9 cellular contexts compared by ENCODE assay signal in genomic region chr9:114097613-114098020, GRCh38. TPM values are rescaled to one million over a fixed set of nuclear protein-coding genes. Genes with fewer than 3 reads are reported as not detected.
DNase-seq lines count a peak whose midpoint lies in the region; ATAC-seq and TF ChIP-seq lines count a peak whose summit lies in the region.
"Had no signal": no experiment of that assay in that cellular context is flagged by ENCODE, and none has a peak within 500 bp of the region (broad histone marks: within the 10 kb centered on the region; RNA-seq: fewer than 3 reads in every experiment).

No MANE protein-coding gene starts in this region.

- TF ChIP-seq CTCF in AG04449 (IDR thresholded peaks at IDR 0.05; ENCODE audit: insufficient read depth, low read length, missing control alignments) (no peak), HFF-Myc (IDR thresholded peaks at IDR 0.05; ENCODE audit: low read depth, low read length, missing control alignments) (no peak)

- H3K27me3 ChIP-seq in naive thymus-derived CD4-positive, alpha-beta T cell (ENCODE audit: control insufficient read depth in 2 of 2, insufficient read depth in 2 of 2, low read length in 2 of 2): peaks cover 0 to 8% of the 10 kb centered on the region in 2 donors

- no peaks in the 10 kb centered on the region for H3K4me1 ChIP-seq in naive thymus-derived CD4-positive, alpha-beta T cell (ENCODE audit: control insufficient read depth in 2 of 2, insufficient read depth in 2 of 2, low read length in 2 of 2)

- DNase-seq in AG04449 (ENCODE audit: low read depth, low spot score) (no peak), HFF-Myc (ENCODE audit: extremely low read depth, low read depth) (no peak), dermis blood vessel endothelial cell (peak; percentile 69), inferior parietal cortex (ENCODE audit: extremely low spot score) (no peak)
- DNase-seq in naive thymus-derived CD4-positive, alpha-beta T cell: no peak

- CTCF ChIA-PET in AG04449 (lab: Yijun Ruan, JAX): interaction anchor here (1.4 to 10.5 kb wide), 5 partner anchors 10 to 194 kb away, joined by 4 to 118 read pairs (median 19); no protein-coding TSS in a partner anchor
- CTCF ChIA-PET in naive thymus-derived CD4-positive, alpha-beta T cell (lab: Charles Lee): interaction anchor here (0.6 kb wide), 1 partner anchor 1320 kb away, joined by 3 read pairs; no protein-coding TSS in a partner anchor

- intact Hi-C loops in naive thymus-derived CD4-positive, alpha-beta T cell (cut with micrococcal nuclease): no loop called here

- H3K36me3 ChIP-seq in naive thymus-derived CD4-positive, alpha-beta T cell (ENCODE audit: control insufficient read depth in 2 of 3, insufficient read depth in 3 of 3, low read length in 3 of 3): no peaks in the 10 kb centered on the region

- no peak overlapping the region for H3K27ac Mint-ChIP-seq in naive thymus-derived CD4-positive, alpha-beta T cell

- ATAC-seq in naive thymus-derived CD4-positive, alpha-beta T cell: no peak
- ATAC-seq in HG03097 (IDR thresholded peaks at IDR 0.05; ENCODE audit: low FRiP score, unreplicated experiment) (no peak), HG03039 (IDR thresholded peaks at IDR 0.05; ENCODE audit: unreplicated experiment) (no peak), GM21423 (IDR thresholded peaks at IDR 0.05; ENCODE audit: unreplicated experiment) (no peak)

- H3K9me3 ChIP-seq in naive thymus-derived CD4-positive, alpha-beta T cell (ENCODE audit: control insufficient read depth in 2 of 3, low read length in 3 of 3): peaks cover 0 to 4% (median 0%) of the 10 kb centered on the region in 3 experiments

- H3K9me3 Mint-ChIP-seq in naive thymus-derived CD4-positive, alpha-beta T cell: peaks cover 0 to 15% (median 6%) of the 10 kb centered on the region in 11 donors

- peaks cover 43 to 51% (median 47%) of the 10 kb centered on the region in 5 donors for H3K27me3 Mint-ChIP-seq in naive thymus-derived CD4-positive, alpha-beta T cell

- POLR2A ChIA-PET in AG04449 (lab: Yijun Ruan, JAX): no interaction called here
- POLR2A ChIA-PET in naive thymus-derived CD4-positive, alpha-beta T cell (lab: Charles Lee): no interaction called here

- peak overlapping the region in 9 of 10 donors; percentile 16 to 72 (median 60) for H3K4me3 Mint-ChIP-seq in naive thymus-derived CD4-positive, alpha-beta T cell

- peaks cover 0 to 7% (median 0%) of the 10 kb centered on the region in 5 donors for H3K36me3 Mint-ChIP-seq in naive thymus-derived CD4-positive, alpha-beta T cell

- H3K27ac ChIP-seq in naive thymus-derived CD4-positive, alpha-beta T cell (ENCODE audit: low read depth, low read length): no peak overlapping the region

- H3K4me3 ChIP-seq in AG04449 (ENCODE audit: low read depth, low read length) (peak overlapping the region; percentile 37), HFF-Myc (replicated peaks; ENCODE audit: low read depth, low read length) (peak overlapping the region; percentile 30; the same call in 1 of the 2 replicates)
- H3K4me3 ChIP-seq in naive thymus-derived CD4-positive, alpha-beta T cell (ENCODE audit: low read length): no peak overlapping the region

- peaks cover 2 to 15% (median 13%) of the 10 kb centered on the region in 7 donors for H3K4me1 Mint-ChIP-seq in naive thymus-derived CD4-positive, alpha-beta T cell

RNA-seq across cellular contexts. Expression of gene KIF12, which starts 1.5 kb away (rescaled TPM):
- 0.14 and 0.17 TPM in 2 replicates for total RNA-seq in dermis blood vessel endothelial cell
- not detected for total RNA-seq in naive thymus-derived CD4-positive, alpha-beta T cell
- polyA plus RNA-seq in naive thymus-derived CD4-positive, alpha-beta T cell: not detected
- total RNA-seq: mononuclear cell had no signal

RNA-seq across cellular contexts. Expression of gene AMBP, which starts 19.5 kb away (rescaled TPM):
- total RNA-seq in dermis blood vessel endothelial cell: 0.17 TPM in 1 of 2 replicates, not detected in the other
- total RNA-seq in naive thymus-derived CD4-positive, alpha-beta T cell: not detected
- polyA plus RNA-seq in naive thymus-derived CD4-positive, alpha-beta T cell: not detected
- total RNA-seq: mononuclear cell had no signal

RNA-seq across cellular contexts. Expression of gene COL27A1, which starts 57.7 kb away (rescaled TPM):
- total RNA-seq in dermis blood vessel endothelial cell: 3.3 and 6.0 TPM in 2 replicates
- total RNA-seq in naive thymus-derived CD4-positive, alpha-beta T cell: 1 to 10 TPM; 1.2 to 2.4 (median 1.9) TPM
- not detected for polyA plus RNA-seq in naive thymus-derived CD4-positive, alpha-beta T cell
